In the genomic region with DNA sequence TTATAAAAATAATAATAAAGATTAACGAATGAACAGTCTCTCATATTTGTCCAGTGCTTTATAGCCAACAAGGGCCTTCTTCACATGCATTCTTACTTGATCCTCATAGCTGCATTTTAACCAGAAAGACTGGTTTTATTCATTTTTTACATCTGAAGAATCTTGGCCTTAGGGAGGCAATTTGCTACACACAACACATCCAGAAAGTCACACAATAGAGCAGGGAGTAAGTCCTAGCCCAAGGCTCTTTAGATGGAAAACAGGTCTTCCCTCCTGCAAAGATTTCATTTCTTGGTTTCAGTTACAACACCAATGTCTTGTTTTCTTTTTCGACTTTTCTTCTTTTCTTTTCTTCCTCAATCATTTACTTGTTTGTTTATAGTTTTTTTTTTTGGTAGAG, we compare ENCODE assay signal across 20 cellular contexts.
"Had no signal": no experiment of that assay in that cellular context is flagged by ENCODE, and none has a peak within 500 bp of the region (broad histone marks: within the 10 kb centered on the region; RNA-seq: fewer than 3 reads in every experiment).

No MANE protein-coding gene starts in this region.

- DNase-seq: dermis blood vessel endothelial cell; dorsolateral prefrontal cortex; effector CD4-positive, alpha-beta T cell; effector memory CD4-positive, alpha-beta T cell; endodermal cell; foreskin keratinocyte; gastrocnemius medialis; glutamatergic neuron; head of caudate nucleus; heart right ventricle; hippocampal formation; left cardiac atrium; left lung; left ventricle myocardium superior; lower lobe of right lung; mesenchymal stem cell; mucosa of descending colon had no signal

- H3K36me3 Mint-ChIP-seq: mesothelial cell of epicardium had no signal

- H3K27ac ChIP-seq: coronary artery, dorsolateral prefrontal cortex, esophagus muscularis mucosa, foreskin keratinocyte, gastrocnemius medialis, heart right ventricle, left lung, lower lobe of right lung had no signal

- H3K27me3 ChIP-seq: esophagus muscularis mucosa, foreskin keratinocyte, gastrocnemius medialis, heart right ventricle, left lung had no signal

- H3K4me3 ChIP-seq: coronary artery, dorsolateral prefrontal cortex, esophagus muscularis mucosa, gastrocnemius medialis, heart right ventricle, left lung, lower lobe of right lung, mucosa of descending colon had no signal

- H3K36me3 ChIP-seq: esophagus muscularis mucosa, gastrocnemius medialis, heart right ventricle, left lung, lower lobe of right lung had no signal

- H3K27ac Mint-ChIP-seq: endodermal cell, mesothelial cell of epicardium had no signal

- ATAC-seq: foreskin keratinocyte, gastrocnemius medialis, heart right ventricle, left cardiac atrium, left lung, left ventricle myocardium superior, lower lobe of right lung, mucosa of descending colon had no signal

- H3K9me3 ChIP-seq: esophagus muscularis mucosa, gastrocnemius medialis, heart right ventricle, left lung, lower lobe of right lung, mucosa of descending colon had no signal

- H3K4me1 ChIP-seq: esophagus muscularis mucosa, foreskin keratinocyte, gastrocnemius medialis, heart right ventricle, left lung, lower lobe of right lung had no signal

- H3K4me3 Mint-ChIP-seq: endodermal cell, mesothelial cell of epicardium had no signal

- H3K4me1 Mint-ChIP-seq: endodermal cell, mesothelial cell of epicardium had no signal
